Comparison of ENCODE assay signal across 10 cellular contexts in the genomic region with DNA sequence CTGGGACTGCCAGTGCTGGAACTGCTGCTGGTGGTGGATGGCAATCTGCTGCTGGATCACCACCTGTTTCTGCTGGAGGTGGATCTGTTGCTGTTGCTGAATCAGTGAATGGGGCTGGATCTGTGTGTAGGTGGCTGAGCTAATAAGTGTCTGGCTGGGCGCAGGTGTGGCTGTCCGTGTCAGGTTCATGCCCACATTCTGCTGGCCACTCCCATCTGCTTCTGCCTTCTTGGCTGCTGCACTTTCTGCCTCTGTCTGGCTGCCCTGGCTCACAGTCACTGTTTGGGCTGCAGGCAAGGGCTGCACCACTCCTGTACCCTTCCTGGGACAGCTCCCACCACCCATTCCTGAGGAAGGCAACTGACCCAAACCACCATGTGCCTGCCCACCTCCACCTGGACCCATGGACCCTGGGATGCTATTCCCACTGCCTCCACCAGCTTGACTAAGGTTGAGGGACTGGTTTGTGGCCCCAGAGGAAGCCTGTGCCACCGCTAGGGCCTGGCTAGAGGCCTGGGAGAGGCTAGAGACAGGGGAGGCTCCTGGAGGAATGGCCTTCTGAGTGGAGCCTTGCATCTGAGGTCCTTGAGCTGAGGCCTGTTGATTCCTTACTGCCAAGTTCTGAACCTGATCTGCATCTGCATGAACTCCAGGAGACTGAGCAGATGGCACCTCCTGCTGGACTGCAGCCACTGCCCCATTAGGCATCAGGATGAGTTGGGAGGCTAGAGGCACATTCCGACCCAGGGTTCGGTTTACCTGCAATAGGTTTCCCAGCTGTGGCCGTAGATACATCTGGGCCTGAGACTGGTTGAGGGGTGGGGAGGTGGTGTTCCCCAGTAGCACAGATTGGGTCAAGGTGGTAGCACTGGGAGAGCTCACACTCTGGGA. TPM values are rescaled to one million over a fixed set of nuclear protein-coding genes. Genes with fewer than 3 reads are reported as not detected.
"Had no signal": no experiment of that assay in that cellular context is flagged by ENCODE, and none has a peak within 500 bp of the region (broad histone marks: within the 10 kb centered on the region; RNA-seq: fewer than 3 reads in every experiment).

No MANE protein-coding gene starts in this region.

RNA-seq across cellular contexts. Expression of gene OR6C76, which starts 12.3 kb away (rescaled TPM):
- total RNA-seq: activated CD8-positive, alpha-beta T cell treated with anti-CD3 and anti-CD28 coated beads for 36 hours; activated naive CD8-positive, alpha-beta T cell treated with anti-CD3 and anti-CD28 coated beads for 36 hours; activated T-cell treated with anti-CD3 and anti-CD28 coated beads, Interleukin-2, amount 50 U/mL, for 72 hours; activated T-helper 2 cell treated with anti-CD3 and anti-CD28 coated beads, Interferon-gamma antibody, Interleukin-2, Interleukin-4, amounts not matched to agents 10 μg/mL and 5 μg/mL and 100 μg/mL, durations not matched to agents 14 hours and 24 hours and 36 hours; NCI-H460; OCI-LY7; Right ventricle myocardium inferior; T-helper 2 cell treated with Interferon-gamma antibody and Interleukin-4, amounts not matched to agents 100 ng/mL and 5 ng/mL, for 36 hours had no signal
- polyA plus RNA-seq: adipose tissue, SK-N-SH had no signal

RNA-seq across cellular contexts. Expression of gene OR6C65, which starts 13.4 kb away (rescaled TPM):
- total RNA-seq: activated CD8-positive, alpha-beta T cell treated with anti-CD3 and anti-CD28 coated beads for 36 hours; activated naive CD8-positive, alpha-beta T cell treated with anti-CD3 and anti-CD28 coated beads for 36 hours; activated T-cell treated with anti-CD3 and anti-CD28 coated beads, Interleukin-2, amount 50 U/mL, for 72 hours; activated T-helper 2 cell treated with anti-CD3 and anti-CD28 coated beads, Interferon-gamma antibody, Interleukin-2, Interleukin-4, amounts not matched to agents 10 μg/mL and 5 μg/mL and 100 μg/mL, durations not matched to agents 14 hours and 24 hours and 36 hours; NCI-H460; OCI-LY7; Right ventricle myocardium inferior; T-helper 2 cell treated with Interferon-gamma antibody and Interleukin-4, amounts not matched to agents 100 ng/mL and 5 ng/mL, for 36 hours had no signal
- polyA plus RNA-seq: adipose tissue, SK-N-SH had no signal

RNA-seq across cellular contexts. Expression of gene OR6C2, which starts 30.1 kb away (rescaled TPM):
- total RNA-seq: activated CD8-positive, alpha-beta T cell treated with anti-CD3 and anti-CD28 coated beads for 36 hours; activated naive CD8-positive, alpha-beta T cell treated with anti-CD3 and anti-CD28 coated beads for 36 hours; activated T-cell treated with anti-CD3 and anti-CD28 coated beads, Interleukin-2, amount 50 U/mL, for 72 hours; activated T-helper 2 cell treated with anti-CD3 and anti-CD28 coated beads, Interferon-gamma antibody, Interleukin-2, Interleukin-4, amounts not matched to agents 10 μg/mL and 5 μg/mL and 100 μg/mL, durations not matched to agents 14 hours and 24 hours and 36 hours; NCI-H460; OCI-LY7; Right ventricle myocardium inferior; T-helper 2 cell treated with Interferon-gamma antibody and Interleukin-4, amounts not matched to agents 100 ng/mL and 5 ng/mL, for 36 hours had no signal
- polyA plus RNA-seq: adipose tissue, SK-N-SH had no signal

RNA-seq across cellular contexts. Expression of gene OR6C75, which starts 51.0 kb away (rescaled TPM):
- total RNA-seq: activated CD8-positive, alpha-beta T cell treated with anti-CD3 and anti-CD28 coated beads for 36 hours; activated naive CD8-positive, alpha-beta T cell treated with anti-CD3 and anti-CD28 coated beads for 36 hours; activated T-cell treated with anti-CD3 and anti-CD28 coated beads, Interleukin-2, amount 50 U/mL, for 72 hours; activated T-helper 2 cell treated with anti-CD3 and anti-CD28 coated beads, Interferon-gamma antibody, Interleukin-2, Interleukin-4, amounts not matched to agents 10 μg/mL and 5 μg/mL and 100 μg/mL, durations not matched to agents 14 hours and 24 hours and 36 hours; NCI-H460; OCI-LY7; Right ventricle myocardium inferior; T-helper 2 cell treated with Interferon-gamma antibody and Interleukin-4, amounts not matched to agents 100 ng/mL and 5 ng/mL, for 36 hours had no signal
- polyA plus RNA-seq: SK-N-SH had no signal

RNA-seq across cellular contexts. Expression of gene OR6C70, which starts 56.2 kb away (rescaled TPM):
- total RNA-seq: activated CD8-positive, alpha-beta T cell treated with anti-CD3 and anti-CD28 coated beads for 36 hours; activated naive CD8-positive, alpha-beta T cell treated with anti-CD3 and anti-CD28 coated beads for 36 hours; NCI-H460; OCI-LY7; Right ventricle myocardium inferior; T-helper 2 cell treated with Interferon-gamma antibody and Interleukin-4, amounts not matched to agents 100 ng/mL and 5 ng/mL, for 36 hours had no signal
- polyA plus RNA-seq: adipose tissue, SK-N-SH had no signal
